In genomic region chr6:26033942-26034354, GRCh38 we compare ENCODE assay signal across 8 cellular contexts. TPM values are rescaled to one million over a fixed set of nuclear protein-coding genes. Genes with fewer than 3 reads are reported as not detected.
DNase-seq lines count a peak whose midpoint lies in the region; ATAC-seq and TF ChIP-seq lines count a peak whose summit lies in the region.

No MANE protein-coding gene starts in this region.

- ATAC-seq in HCT116 (peak; percentile 19; the same call in 1 of the 2 replicates), HG02763 (IDR thresholded peaks at IDR 0.05; ENCODE audit: unreplicated experiment) (no peak), GM21717 (IDR thresholded peaks at IDR 0.05; ENCODE audit: unreplicated experiment) (no peak)

- TF ChIP-seq RAD21 in HCT116 (IDR thresholded peaks at IDR 0.05; ENCODE audit: low read depth): no peak

- TSS peak; percentile 92 for BruUV-seq in HCT116 (replicated peaks; lab: Mats Ljungman, UMichigan)

- TF ChIP-seq CTCF in HCT116 (IDR thresholded peaks at IDR 0.05 in 2 of 3, conservative IDR thresholded peaks at IDR 0.05 in 1 of 3; ENCODE audit: borderline replicate concordance in 1 of 3, insufficient read depth in 1 of 3, low read depth in 2 of 3, low read length in 2 of 3) (no peak), fibroblast of mammary gland (conservative IDR thresholded peaks at IDR 0.05; ENCODE audit: control insufficient read depth, insufficient read depth, low read depth, low read length) (no peak), ovary (IDR thresholded peaks at IDR 0.05) (no peak)

- no peaks in the 10 kb centered on the region for H3K36me3 ChIP-seq in HCT116 (ENCODE audit: control insufficient read depth in 1 of 2, insufficient read depth in 2 of 2, low read length in 2 of 2)
- no peaks in the 10 kb centered on the region for H3K36me3 ChIP-seq in ovary

- TF ChIP-seq EP300 in ovary (IDR thresholded peaks at IDR 0.05): no peak

- peak overlapping the region; percentile 88 for H3K9ac ChIP-seq in HCT116 (ENCODE audit: low read length)

- peak overlapping the region; percentile 32 to 74 for H3K4me3 ChIP-seq in HCT116 (replicated peaks in 1 of 2; ENCODE audit: low read depth in 1 of 2, low read length in 2 of 2)
- peak overlapping the region; percentile 76 for H3K4me3 ChIP-seq in fibroblast of mammary gland (ENCODE audit: control insufficient read depth, low read depth, low read length)
- H3K4me3 ChIP-seq in ovary: peak overlapping the region; percentile 58

- TF ChIP-seq POLR2A in HCT116 (IDR thresholded peaks at IDR 0.05; ENCODE audit: borderline replicate concordance, extremely low read depth, insufficient read depth, insufficient read length): no peak
- no peak for TF ChIP-seq POLR2A in ovary (IDR thresholded peaks at IDR 0.05)

- H3K4me1 ChIP-seq in HCT116 (ENCODE audit: control insufficient read depth in 1 of 2, insufficient read depth in 2 of 2, low read length in 2 of 2): peaks cover 37 to 65% of the 10 kb centered on the region in 2 experiments
- H3K4me1 ChIP-seq in ovary (ENCODE audit: insufficient read depth): peaks cover 3% of the 10 kb centered on the region

- RAD21 ChIA-PET in HCT116 (lab: Charles Lee; ENCODE audit: low non-redundant PET in 1 of 2, low total read pairs in 2 of 2, uncharacterized antibody in 2 of 2, unreplicated experiment in 2 of 2): no interaction called here

- DNase-seq in HCT116 (ENCODE audit: low read depth, low spot score): no peak
- DNase-seq in activated CD4-positive, alpha-beta T cell treated with anti-CD3 and anti-CD28 coated beads, Interleukin-2, amount 10 ng/mL, durations not matched to agents 24 days and 14 days: peak; percentile 81
- DNase-seq in fibroblast of mammary gland (ENCODE audit: low read depth): no peak
- DNase-seq in ovary: peak in 4 of 5 donors; percentile 49 to 71 (median 62)
- no peak for DNase-seq in kidney glomerular epithelial cell (lab: John Stamatoyannopoulos, UW)
- no peak for DNase-seq in kidney tubule cell (ENCODE audit: low spot score)

- H3K27me3 Mint-ChIP-seq in activated CD4-positive, alpha-beta T cell treated with anti-CD3 and anti-CD28 coated beads, Interleukin-2, amount 10 ng/mL, durations not matched to agents 24 days and 14 days: no peaks in the 10 kb centered on the region

- H3K36me3 Mint-ChIP-seq in activated CD4-positive, alpha-beta T cell treated with anti-CD3 and anti-CD28 coated beads, Interleukin-2, amount 10 ng/mL, durations not matched to agents 24 days and 14 days (ENCODE audit: low read depth): no peaks in the 10 kb centered on the region

- H3K27ac ChIP-seq in HCT116 (ENCODE audit: low read depth, low read length) (peak overlapping the region; percentile 98), ovary (peak overlapping the region in 1 of 2 donors; percentile 80)

- POLR2A ChIA-PET in HCT116 (lab: Charles Lee): interaction anchor here (0.8 to 9.7 kb wide), 10 partner anchors 12 to 269 kb away, joined by 3 to 227 read pairs (median 44); a partner anchor contains a TSS

- H3K27me3 ChIP-seq in HCT116 (ENCODE audit: insufficient read depth, low read length): no peaks in the 10 kb centered on the region
- no peaks in the 10 kb centered on the region for H3K27me3 ChIP-seq in ovary

- CTCF ChIA-PET in HCT116 (lab: Charles Lee): no interaction called here

- H3K9me3 Mint-ChIP-seq in activated CD4-positive, alpha-beta T cell treated with anti-CD3 and anti-CD28 coated beads, Interleukin-2, amount 10 ng/mL, durations not matched to agents 24 days and 14 days: no peaks in the 10 kb centered on the region

- intact Hi-C loops in HCT116 (cut with micrococcal nuclease): loop anchor here (2.0 to 5.0 kb wide), 3 partner anchors 91 to 1098 kb away; a partner anchor contains a TSS
- intact Hi-C loops in activated CD4-positive, alpha-beta T cell treated with anti-CD3 and anti-CD28 coated beads, Interleukin-2, amount 10 ng/mL, durations not matched to agents 24 days and 14 days (cut with micrococcal nuclease): loop anchor here (1.0 to 5.0 kb wide), 6 partner anchors 9 to 1858 kb away; a partner anchor contains a TSS
- intact Hi-C loops in ovary (cut with DNase I): no loop called here

- peak overlapping the region; percentile 70 for H3K4me2 ChIP-seq in HCT116 (ENCODE audit: low read length)

- peak overlapping the region; percentile 97 for H3K27ac Mint-ChIP-seq in activated CD4-positive, alpha-beta T cell treated with anti-CD3 and anti-CD28 coated beads, Interleukin-2, amount 10 ng/mL, durations not matched to agents 24 days and 14 days

- H3K79me2 ChIP-seq in HCT116 (ENCODE audit: insufficient read depth, low read length): no peaks in the 10 kb centered on the region

- peak overlapping the region; percentile 92 for H3K4me3 Mint-ChIP-seq in activated CD4-positive, alpha-beta T cell treated with anti-CD3 and anti-CD28 coated beads, Interleukin-2, amount 10 ng/mL, durations not matched to agents 24 days and 14 days

- H2AFZ ChIP-seq in HCT116 (ENCODE audit: low read depth, low read length, poor library complexity, severe bottlenecking): no peak overlapping the region

- H3K9me3 ChIP-seq in HCT116 (ENCODE audit: control insufficient read depth in 1 of 2, insufficient read depth in 1 of 2, low read depth in 1 of 2, low read length in 2 of 2): no peaks in the 10 kb centered on the region
- H3K9me3 ChIP-seq in ovary: no peaks in the 10 kb centered on the region

- H3K4me1 Mint-ChIP-seq in activated CD4-positive, alpha-beta T cell treated with anti-CD3 and anti-CD28 coated beads, Interleukin-2, amount 10 ng/mL, durations not matched to agents 24 days and 14 days: peaks cover 49% of the 10 kb centered on the region

- no peaks in the 10 kb centered on the region for H3K9me2 ChIP-seq in HCT116 (ENCODE audit: insufficient read depth)

- 3 to 4% (median 3%) methylated on average over 19 of the region's 19 CpGs for WGBS in ovary, 3 donors

- no peaks in the 10 kb centered on the region for H4K20me1 ChIP-seq in HCT116 (ENCODE audit: insufficient read depth)

TF ChIP-seq in HCT116, 20 proteins besides CTCF, POLR2A, EP300 and RAD21:
- TF ChIP-seq ELF1 (IDR thresholded peaks at IDR 0.05; ENCODE audit: borderline replicate concordance, low read depth): no peak
- TF ChIP-seq EGR1 (IDR thresholded peaks at IDR 0.05; ENCODE audit: low read depth): peak; percentile 70

RNA-seq across cellular contexts. Expression of gene HFE, which starts 53.3 kb away (rescaled TPM):
- total RNA-seq in HCT116 (2021; ENCODE audit: unreplicated experiment): 9.8 TPM
- 12.0 and 13.4 TPM in 2 replicates for polyA plus RNA-seq in HCT116 (2012)
- 0.12 and 0.50 TPM in 2 replicates for total RNA-seq in activated CD4-positive, alpha-beta T cell treated with anti-CD3 and anti-CD28 coated beads, Interleukin-2, amount 10 ng/mL, durations not matched to agents 24 days and 14 days
- total RNA-seq in ovary: 1 to 10 TPM; 3.6 to 9.0 (median 7.4) TPM
- 10 to 100 TPM in 1 of 2 donors, 1 to 10 TPM in 1; 5.8 to 25.8 TPM for polyA plus RNA-seq in ovary

Comparison
In these comparisons a context has a peak if more than half of its experiments do, and no peak if none do; other contexts are left out.
1. DNase-seq: peak in activated CD4-positive, alpha-beta T cell treated with anti-CD3 and anti-CD28 coated beads, Interleukin-2, amount 10 ng/mL, durations not matched to agents 24 days and 14 days (single experiment) and ovary (4 of 5); none in HCT116 (single experiment), fibroblast of mammary gland (single experiment), kidney glomerular epithelial cell (single experiment) and kidney tubule cell (single experiment).
2. intact Hi-C loops: an anchor here in HCT116 (2.0 to 5.0 kb wide) and activated CD4-positive, alpha-beta T cell treated with anti-CD3 and anti-CD28 coated beads, Interleukin-2, amount 10 ng/mL, durations not matched to agents 24 days and 14 days (1.0 to 5.0 kb wide); none called in ovary.
3. Peak in every context shown above with its lines, with median percentiles within 50 percentile points of each other: H3K4me3 ChIP-seq.